In genomic region chr7:94423116-94423515, GRCh38 we compare ENCODE assay signal across 1 cellular context.
TF ChIP-seq lines count a peak whose summit lies in the region.

No MANE protein-coding gene starts in this region.

TF ChIP-seq in IMR-90, 13 proteins besides CTCF, POLR2A, EP300 and RAD21:
- TF ChIP-seq MAZ (IDR thresholded peaks at IDR 0.05; ENCODE audit: borderline replicate concordance, low read depth, low read length): no peak
- TF ChIP-seq RCOR1 (IDR thresholded peaks at IDR 0.05; ENCODE audit: insufficient replicate concordance, low read length): no peak
- TF ChIP-seq BHLHE40 (IDR thresholded peaks at IDR 0.05; ENCODE audit: low read depth, low read length): no peak
- no peak for TF ChIP-seq RFX5 (IDR thresholded peaks at IDR 0.05; ENCODE audit: low read depth, low read length)
- no peak for TF ChIP-seq MXI1 (IDR thresholded peaks at IDR 0.05; ENCODE audit: borderline replicate concordance, low read depth, low read length)
- TF ChIP-seq MAFK (IDR thresholded peaks at IDR 0.05; ENCODE audit: low read depth, low read length): no peak
- no peak for TF ChIP-seq SMC3 (IDR thresholded peaks at IDR 0.05; ENCODE audit: low read depth, low read length)
- no peak for TF ChIP-seq CHD1 (IDR thresholded peaks at IDR 0.05; ENCODE audit: low read depth, low read length)
- TF ChIP-seq ELK1 (IDR thresholded peaks at IDR 0.05; ENCODE audit: borderline replicate concordance, low read depth, low read length): no peak
- no peak for TF ChIP-seq USF2 (IDR thresholded peaks at IDR 0.05; ENCODE audit: low read depth, low read length)
- no peak for TF ChIP-seq NFE2L2 (IDR thresholded peaks at IDR 0.05; ENCODE audit: low read depth, low read length)
- no peak for TF ChIP-seq FOS (IDR thresholded peaks at IDR 0.05; ENCODE audit: low read depth, low read length)
- no peak for TF ChIP-seq CEBPB (IDR thresholded peaks at IDR 0.05; ENCODE audit: low read depth, low read length)
